18 cellular contexts compared by ENCODE assay signal in the genomic region with DNA sequence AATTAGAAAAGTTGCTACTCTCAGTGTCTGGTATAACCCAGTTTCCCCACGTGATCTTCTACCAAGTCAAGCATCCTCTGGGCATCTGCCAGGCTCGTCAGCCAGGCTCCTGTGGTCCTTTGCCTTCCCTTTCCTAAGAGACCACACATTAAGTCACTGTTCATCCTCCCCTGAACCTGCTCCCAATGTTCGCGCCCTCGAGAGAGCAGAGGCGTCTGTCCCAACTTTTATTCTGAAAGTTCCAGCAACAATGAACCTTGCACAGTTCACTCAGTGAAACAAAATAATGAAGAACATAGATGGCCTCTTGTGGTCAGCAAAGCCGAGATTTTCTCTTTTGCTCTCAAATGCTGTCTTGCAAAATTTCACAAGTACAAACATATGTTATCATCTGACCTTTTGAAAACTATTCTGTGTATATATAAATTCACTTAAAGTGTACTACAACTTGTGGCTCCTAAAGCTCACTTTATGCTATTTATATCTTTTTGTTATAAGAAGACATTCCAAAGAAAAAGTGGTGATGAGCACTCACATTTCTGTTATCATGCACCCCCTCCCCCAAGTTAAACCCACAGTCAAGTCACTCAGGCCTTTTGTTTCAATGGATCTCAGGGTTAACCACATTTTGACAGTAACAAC. TPM values are rescaled to one million over a fixed set of nuclear protein-coding genes. Genes with fewer than 3 reads are reported as not detected.
A peak's percentile ranks its signal among the peaks of the same experiment; 100 is the strongest.
DNase-seq lines count a peak whose midpoint lies in the region; ATAC-seq and TF ChIP-seq lines count a peak whose summit lies in the region.
"Had no signal": no experiment of that assay in that cellular context is flagged by ENCODE, and none has a peak within 500 bp of the region (broad histone marks: within the 10 kb centered on the region; RNA-seq: fewer than 3 reads in every experiment).

No MANE protein-coding gene starts in this region.

- DNase-seq in NCI-H2171 (lab: John Stamatoyannopoulos, UW): peak; percentile 7
- DNase-seq in fibroblast of peridontal ligament (ENCODE audit: extremely low read depth): peak; percentile 92
- peak; percentile 61 for DNase-seq in mesenchymal stem cell
- peak; percentile 73 to 77 for DNase-seq in thyroid gland
- DNase-seq in NCI-H2081 (lab: John Stamatoyannopoulos, UW): no peak
- no peak for DNase-seq in NCI-H2227 treated with DMSO at 0.1 percent for 48 hours (lab: John Stamatoyannopoulos, UW)
- DNase-seq in T-helper 9 cell: no peak
- DNase-seq: activated CD4-positive, alpha-beta T cell treated with anti-CD3 and anti-CD28 coated beads, Interleukin-2, amount 50 U/mL, for 4 hours; CD4-positive, CD25-positive, alpha-beta regulatory T cell; foreskin melanocyte; MM.1S; naive B cell; NK-92 treated with Interleukin-12 subunit alpha and Interleukin-12 subunit beta, amount 100 ng/mL, for 24 hours; SHP77 treated with DMSO at 0.1 percent for 48 hours; stimulated activated CD4-positive, alpha-beta T cell treated with anti-CD3 and anti-CD28 coated beads, Interleukin-2, amount 100 ng/mL, for 48 hours; upper lobe of left lung had no signal

- H3K4me2 ChIP-seq in mesenchymal stem cell (ENCODE audit: low read length, poor library complexity, severe bottlenecking): no peak overlapping the region

- WGBS in mesenchymal stem cell: 73% methylated on average over 6 of the region's 7 CpGs
- 34 to 39% methylated on average over 7 of the region's 7 CpGs for WGBS in thyroid gland, 2 donors

- no peaks in the 10 kb centered on the region for H3K36me3 ChIP-seq in mesenchymal stem cell (ENCODE audit: control insufficient read depth in 1 of 2, insufficient read depth in 2 of 2, low read depth in 1 of 2, low read length in 2 of 2)
- H3K36me3 ChIP-seq in thyroid gland: no peaks in the 10 kb centered on the region
- H3K36me3 ChIP-seq: upper lobe of left lung had no signal

- H3K4me3 ChIP-seq in mesenchymal stem cell (ENCODE audit: insufficient read depth in 1 of 2, low read depth in 1 of 2, low read length in 2 of 2) (peak overlapping the region in 1 of 2 experiments; percentile 58), thyroid gland (replicated peaks in 1 of 3) (no peak overlapping the region)
- H3K4me3 ChIP-seq: upper lobe of left lung had no signal

- no peak overlapping the region for H2BK15ac ChIP-seq in mesenchymal stem cell (ENCODE audit: low read depth, poor library complexity, severe bottlenecking)

- intact Hi-C loops in thyroid gland (cut with DNase I): no loop called here

- H3K9ac ChIP-seq in mesenchymal stem cell (ENCODE audit: low read length): peak overlapping the region; percentile 77

- H4K8ac ChIP-seq in mesenchymal stem cell (ENCODE audit: low read length): no peak overlapping the region

- H2BK12ac ChIP-seq in mesenchymal stem cell (ENCODE audit: low read length in 2 of 2): no peak overlapping the region

- no peak for TF ChIP-seq CTCF in thyroid gland (IDR thresholded peaks at IDR 0.05)

- peak overlapping the region in 1 of 2 experiments; percentile 37 for H3K18ac ChIP-seq in mesenchymal stem cell (ENCODE audit: low read depth in 1 of 2, low read length in 2 of 2)

- no peaks in the 10 kb centered on the region for H3K27me3 ChIP-seq in mesenchymal stem cell (ENCODE audit: control insufficient read depth in 1 of 2, insufficient read depth in 1 of 2, low read length in 2 of 2)
- no peaks in the 10 kb centered on the region for H3K27me3 ChIP-seq in thyroid gland
- H3K27me3 ChIP-seq: upper lobe of left lung had no signal

- no peak overlapping the region for H2BK120ac ChIP-seq in mesenchymal stem cell (ENCODE audit: low read depth, low read length)

- H2AK5ac ChIP-seq in mesenchymal stem cell (ENCODE audit: low read length, severe bottlenecking): no peak overlapping the region

- H4K91ac ChIP-seq in mesenchymal stem cell (ENCODE audit: low read length): no peak overlapping the region

- H3K4me1 ChIP-seq in mesenchymal stem cell (ENCODE audit: control insufficient read depth, insufficient read depth, low read depth, low read length) (peaks cover 4% of the 10 kb centered on the region), thyroid gland (peaks cover 7 to 19% of the 10 kb centered on the region in 2 donors)

- H2AFZ ChIP-seq in mesenchymal stem cell (ENCODE audit: low read depth, low read length): no peak overlapping the region

- H3K9me3 ChIP-seq in mesenchymal stem cell (ENCODE audit: control insufficient read depth, low read length) (no peaks in the 10 kb centered on the region), thyroid gland (no peaks in the 10 kb centered on the region)
- H3K9me3 ChIP-seq: upper lobe of left lung had no signal

- no peak overlapping the region for H3K23ac ChIP-seq in mesenchymal stem cell (ENCODE audit: low read length in 2 of 2)

- TF ChIP-seq POLR2A in thyroid gland (IDR thresholded peaks at IDR 0.05): no peak

- H3K14ac ChIP-seq in mesenchymal stem cell (ENCODE audit: low read length in 2 of 2): no peak overlapping the region

- H3K27ac ChIP-seq in mesenchymal stem cell (ENCODE audit: low read length, poor library complexity, severe bottlenecking) (no peak overlapping the region), thyroid gland (no peak overlapping the region)
- H3K27ac ChIP-seq: upper lobe of left lung had no signal

- no peak for ATAC-seq in GM18870 (IDR thresholded peaks at IDR 0.05; ENCODE audit: unreplicated experiment)
- ATAC-seq: HCT116 had no signal

- H3K4ac ChIP-seq in mesenchymal stem cell (ENCODE audit: low read depth in 1 of 2, low read length in 2 of 2): no peak overlapping the region

- peaks cover 12% of the 10 kb centered on the region for H3K79me1 ChIP-seq in mesenchymal stem cell (replicated peaks; ENCODE audit: low read length, poor library complexity, severe bottlenecking)

- no peak overlapping the region for H2BK5ac ChIP-seq in mesenchymal stem cell (ENCODE audit: low read depth, low read length, poor library complexity, severe bottlenecking)

RNA-seq across cellular contexts. Expression of gene NHSL1, which starts 39.2 kb away (rescaled TPM):
- 16.1 TPM for polyA plus RNA-seq in mesenchymal stem cell (2013, experiment 1 of 2)
- 16.4 TPM for polyA plus RNA-seq in mesenchymal stem cell (2013, experiment 2 of 2)
- 10 to 100 TPM in 2 of 4 donors, 1 to 10 TPM in 2; 5.0 to 13.9 (median 8.6) TPM for total RNA-seq in thyroid gland
- total RNA-seq: CD4-positive, CD25-positive, alpha-beta regulatory T cell had no signal

Comparison
In these comparisons a context has a peak if more than half of its experiments do, and no peak if none do; other contexts are left out.
1. DNase-seq: peak in NCI-H2171 (single experiment), fibroblast of peridontal ligament (single experiment), mesenchymal stem cell (single experiment) and thyroid gland (2 of 2); none in NCI-H2081 (0 of 2), NCI-H2227 treated with DMSO at 0.1 percent for 48 hours (single experiment) and T-helper 9 cell (single experiment).